In genomic region chr20:21229163-21229562, GRCh38 we compare ENCODE assay signal across 21 cellular contexts.
DNase-seq lines count a peak whose midpoint lies in the region; ATAC-seq and TF ChIP-seq lines count a peak whose summit lies in the region.
"Had no signal": no experiment of that assay in that cellular context is flagged by ENCODE, and none has a peak within 500 bp of the region (broad histone marks: within the 10 kb centered on the region; RNA-seq: fewer than 3 reads in every experiment).

No MANE protein-coding gene starts in this region.

- H3K79me2 ChIP-seq in PC-3 (ENCODE audit: low read length): no peaks in the 10 kb centered on the region

- H3K36me3 ChIP-seq in PC-3 (ENCODE audit: low read depth, low read length): no peaks in the 10 kb centered on the region
- H3K36me3 ChIP-seq: breast epithelium had no signal

- no peaks in the 10 kb centered on the region for H3F3A ChIP-seq in PC-3 (ENCODE audit: low read length, unreplicated experiment)

- no peak for TF ChIP-seq CTCF in PC-3 (conservative IDR thresholded peaks at IDR 0.05; ENCODE audit: low read depth, low read length)

- H3K4me1 ChIP-seq in PC-3 (ENCODE audit: insufficient read depth, low read length): peaks cover 29% of the 10 kb centered on the region
- H3K4me1 ChIP-seq: breast epithelium, lower lobe of right lung, upper lobe of left lung had no signal

- no peaks in the 10 kb centered on the region for H3K9me3 ChIP-seq in PC-3 (ENCODE audit: low read length)
- H3K9me3 ChIP-seq: breast epithelium, lower lobe of right lung, neutrophil, SJCRH30, upper lobe of left lung had no signal

- H3K4me3 ChIP-seq in PC-3 (ENCODE audit: low read length): no peak overlapping the region
- H3K4me3 ChIP-seq: breast epithelium, lower lobe of right lung, SJCRH30, upper lobe of left lung had no signal

- H3K9ac ChIP-seq in PC-3 (ENCODE audit: low read length): peak overlapping the region; percentile 69

- POLR2A ChIA-PET in PC-3 (lab: Charles Lee; ENCODE audit: unreplicated experiment): interaction anchor here (0.6 kb wide), 1 partner anchor 9 kb away, joined by 7 read pairs; no protein-coding TSS in a partner anchor

- no TSS peak for BruUV-seq in PC-3 (replicated peaks; lab: Mats Ljungman, UMichigan)

- ATAC-seq in PC-3: peak; percentile 95
- ATAC-seq: lower lobe of right lung had no signal

- DNase-seq in A172 (ENCODE audit: low spot score) (peak; percentile 49), GM04504 (ENCODE audit: low read depth) (peak; percentile 9), PC-3 (peak; percentile 86), fibroblast of gingiva (ENCODE audit: low read depth) (peak; percentile 22), NCI-H2081 treated with DMSO at 0.1 percent for 48 hours (lab: John Stamatoyannopoulos, UW) (no peak), GDM1 (lab: John Stamatoyannopoulos, UW) (no peak), anterior cingulate cortex (lab: John Stamatoyannopoulos, UW) (no peak)
- no peak for DNase-seq in activated CD8-positive, alpha-beta memory T cell treated with anti-CD3 and anti-CD28 coated beads, Interleukin-2, amount 50 U/mL, for 4 hours
- DNase-seq: activated CD4-positive, alpha-beta T cell treated with anti-CD3 and anti-CD28 coated beads, Interleukin-2, amount 10 ng/mL, durations not matched to agents 7 days and 5 days; activated naive CD8-positive, alpha-beta T cell treated with anti-CD3 and anti-CD28 coated beads, Interleukin-2, amount 10 ng/mL, durations not matched to agents 7 days and 5 days; cortex of kidney; hippocampal formation; lower lobe of right lung; NCI-H748 treated with DMSO at 0.1 percent for 48 hours; SJCRH30; stimulated activated CD4-positive, alpha-beta T cell treated with anti-CD3 and anti-CD28 coated beads, Interleukin-12 subunit alpha, Interleukin-12 subunit beta, amount 100 ng/mL, for 4 hours; upper lobe of left lung had no signal

- H4K20me1 ChIP-seq in PC-3 (ENCODE audit: low read length): no peaks in the 10 kb centered on the region

- CTCF ChIA-PET in PC-3 (lab: Charles Lee): no interaction called here

- peak overlapping the region; percentile 77 for H3K27ac ChIP-seq in PC-3 (ENCODE audit: low read length)
- H3K27ac ChIP-seq: breast epithelium, C4-2B, lower lobe of right lung, neutrophil, SJCRH30, upper lobe of left lung, VCaP had no signal

- H3K9me2 ChIP-seq in PC-3 (replicated peaks; ENCODE audit: low read length): no peaks in the 10 kb centered on the region

- peak overlapping the region; percentile 42; the same call in 1 of the 2 replicates for H3K4me2 ChIP-seq in PC-3 (ENCODE audit: low read length)

- no peaks in the 10 kb centered on the region for H3K27me3 ChIP-seq in PC-3 (ENCODE audit: low read length)
- H3K27me3 ChIP-seq: breast epithelium, neutrophil, SJCRH30, upper lobe of left lung had no signal

- H2AFZ ChIP-seq in PC-3 (ENCODE audit: low read length): peak overlapping the region; percentile 71

- intact Hi-C loops in PC-3 (cut with micrococcal nuclease): loop anchor here (5.0 kb wide), 1 partner anchor 47 kb away; no protein-coding TSS in a partner anchor

Comparison
In these comparisons a context has a peak if more than half of its experiments do, and no peak if none do; other contexts are left out.
1. DNase-seq: peak in A172 (single experiment), GM04504 (single experiment), PC-3 (single experiment) and fibroblast of gingiva (single experiment); none in NCI-H2081 treated with DMSO at 0.1 percent for 48 hours (single experiment), activated CD8-positive, alpha-beta memory T cell treated with anti-CD3 and anti-CD28 coated beads, Interleukin-2, amount 50 U/mL, for 4 hours (single experiment), GDM1 (single experiment) and anterior cingulate cortex (0 of 58).